23 cellular contexts compared by ENCODE assay signal in genomic region chr9:13377286-13377925, GRCh38.
DNase-seq lines count a peak whose midpoint lies in the region; ATAC-seq and TF ChIP-seq lines count a peak whose summit lies in the region.
"Had no signal": no experiment of that assay in that cellular context is flagged by ENCODE, and none has a peak within 500 bp of the region (broad histone marks: within the 10 kb centered on the region; RNA-seq: fewer than 3 reads in every experiment).

No MANE protein-coding gene starts in this region.

- DNase-seq in AG10803 (ENCODE audit: low read depth): peak; percentile 53
- peak; percentile 81 for DNase-seq in NCI-H2081 treated with DMSO at 0.1 percent for 48 hours (lab: John Stamatoyannopoulos, UW)
- DNase-seq in astrocyte of the hippocampus (ENCODE audit: low read depth, low spot score): peak; percentile 24
- DNase-seq in mesothelial cell of epicardium (ENCODE audit: low spot score in 2 of 2, unreplicated experiment in 2 of 2): no peak
- DNase-seq in kidney tubule cell (ENCODE audit: low spot score): no peak
- DNase-seq in right lobe of liver: no peak
- no peak for DNase-seq in activated CD8-positive, alpha-beta memory T cell treated with anti-CD3 and anti-CD28 coated beads, Interleukin-2, amount 50 U/mL, for 4 hours
- no peak for DNase-seq in left cardiac atrium
- DNase-seq: ACHN; activated CD4-positive, CD25-positive, alpha-beta regulatory T cell treated with anti-CD3 and anti-CD28 coated beads, Interleukin-2, amount 50 U/mL, for 72 hours; activated CD8-positive, alpha-beta T cell treated with anti-CD3 and anti-CD28 coated beads for 36 hours; activated T-cell treated with anti-CD3 and anti-CD28 coated beads for 4 hours; anterior cingulate cortex; dorsolateral prefrontal cortex; H7; naive thymus-derived CD4-positive, alpha-beta T cell; NCI-H524 treated with DMSO at 0.1 percent for 48 hours; nucleus accumbens; small intestine; thyroid gland had no signal

- H3K9me3 ChIP-seq in right lobe of liver: no peaks in the 10 kb centered on the region
- H3K9me3 ChIP-seq: thyroid gland had no signal

- intact Hi-C loops in right lobe of liver (cut with DNase I) (no loop called here), left cardiac atrium (cut with DNase I) (no loop called here)

- no peak for TF ChIP-seq POLR2A in right lobe of liver (IDR thresholded peaks at IDR 0.05)

- H3K27me3 ChIP-seq in right lobe of liver: no peaks in the 10 kb centered on the region
- H3K27me3 ChIP-seq: dorsolateral prefrontal cortex, thyroid gland had no signal

- H3K36me3 Mint-ChIP-seq in mesothelial cell of epicardium: no peaks in the 10 kb centered on the region
- H3K36me3 Mint-ChIP-seq: naive thymus-derived CD4-positive, alpha-beta T cell had no signal

- H3K27me3 Mint-ChIP-seq in mesothelial cell of epicardium (ENCODE audit: low read depth): no peaks in the 10 kb centered on the region
- H3K27me3 Mint-ChIP-seq: activated CD8-positive, alpha-beta T cell treated with anti-CD3 and anti-CD28 coated beads for 36 hours; naive thymus-derived CD4-positive, alpha-beta T cell; stimulated activated naive CD8-positive, alpha-beta T cell treated with anti-CD3 and anti-CD28 coated beads, Interleukin-15, Interleukin-2, amounts not matched to agents 100 ng/mL and 50 ng/mL, for 24 hours had no signal

- TF ChIP-seq CTCF in AG10803 (conservative IDR thresholded peaks at IDR 0.05; ENCODE audit: low read length) (no peak), mesothelial cell of epicardium (IDR thresholded peaks at IDR 0.05; ENCODE audit: unreplicated experiment) (no peak), right lobe of liver (IDR thresholded peaks at IDR 0.05) (no peak)

- peaks cover 5% of the 10 kb centered on the region for H3K9me3 Mint-ChIP-seq in mesothelial cell of epicardium
- H3K9me3 Mint-ChIP-seq: activated CD8-positive, alpha-beta T cell treated with anti-CD3 and anti-CD28 coated beads for 36 hours had no signal

- H3K36me3 ChIP-seq in right lobe of liver: no peaks in the 10 kb centered on the region
- H3K36me3 ChIP-seq: thyroid gland had no signal

- H3K4me1 Mint-ChIP-seq in mesothelial cell of epicardium: peaks cover 21% of the 10 kb centered on the region

- peak overlapping the region; percentile 55 for H3K27ac Mint-ChIP-seq in mesothelial cell of epicardium
- H3K27ac Mint-ChIP-seq: activated CD8-positive, alpha-beta T cell treated with anti-CD3 and anti-CD28 coated beads for 36 hours; activated naive CD4-positive, alpha-beta T cell treated with anti-CD3 and anti-CD28 coated beads, Interleukin-2, amount 50 U/mL, for 72 hours; naive thymus-derived CD4-positive, alpha-beta T cell; stimulated activated naive CD8-positive, alpha-beta T cell treated with anti-CD3 and anti-CD28 coated beads, Interleukin-15, Interleukin-2, amounts not matched to agents 100 ng/mL and 50 ng/mL, for 24 hours; T-helper 1 cell treated with Interleukin-12 subunit alpha and Interleukin-12 subunit beta and Interleukin-4 antibody, amounts not matched to agents 30 μg/mL and 1 μg/mL, for 36 hours had no signal

- H3K4me1 ChIP-seq in right lobe of liver: no peaks in the 10 kb centered on the region

- H3K4me3 ChIP-seq in AG10803 (ENCODE audit: low read length): no peak overlapping the region
- H3K4me3 ChIP-seq in right lobe of liver: no peak overlapping the region
- H3K4me3 ChIP-seq: dorsolateral prefrontal cortex, thyroid gland had no signal

- H3K27ac ChIP-seq in right lobe of liver: no peak overlapping the region
- H3K27ac ChIP-seq: dorsolateral prefrontal cortex, thyroid gland had no signal

- no peak overlapping the region for H3K4me3 Mint-ChIP-seq in mesothelial cell of epicardium
- H3K4me3 Mint-ChIP-seq: activated CD8-positive, alpha-beta T cell treated with anti-CD3 and anti-CD28 coated beads for 36 hours; naive thymus-derived CD4-positive, alpha-beta T cell; stimulated activated naive CD8-positive, alpha-beta T cell treated with anti-CD3 and anti-CD28 coated beads, Interleukin-15, Interleukin-2, amounts not matched to agents 100 ng/mL and 50 ng/mL, for 24 hours; T-helper 1 cell treated with Interleukin-12 subunit alpha and Interleukin-12 subunit beta and Interleukin-4 antibody, amounts not matched to agents 30 μg/mL and 1 μg/mL, for 36 hours had no signal

- no peak for ATAC-seq in right lobe of liver
- no peak for ATAC-seq in left cardiac atrium
- ATAC-seq: activated CD8-positive, alpha-beta T cell treated with anti-CD3 and anti-CD28 coated beads for 36 hours; activated naive CD4-positive, alpha-beta T cell treated with anti-CD3 and anti-CD28 coated beads, Interleukin-2, amount 50 U/mL, for 72 hours; naive thymus-derived CD4-positive, alpha-beta T cell had no signal

- 17% methylated on average over 2 of the region's 2 CpGs for WGBS in right lobe of liver (ENCODE audit: insufficient coverage, low coverage, low lambda C conversion rate, missing lambda C conversion rate)

Comparison
In these comparisons a context has a peak if more than half of its experiments do, and no peak if none do; other contexts are left out.
1. DNase-seq: peak in AG10803 (single experiment), NCI-H2081 treated with DMSO at 0.1 percent for 48 hours (single experiment) and astrocyte of the hippocampus (single experiment); none in mesothelial cell of epicardium (0 of 2), kidney tubule cell (single experiment), right lobe of liver (0 of 3), activated CD8-positive, alpha-beta memory T cell treated with anti-CD3 and anti-CD28 coated beads, Interleukin-2, amount 50 U/mL, for 4 hours (single experiment) and left cardiac atrium (single experiment).